In the genomic region with DNA sequence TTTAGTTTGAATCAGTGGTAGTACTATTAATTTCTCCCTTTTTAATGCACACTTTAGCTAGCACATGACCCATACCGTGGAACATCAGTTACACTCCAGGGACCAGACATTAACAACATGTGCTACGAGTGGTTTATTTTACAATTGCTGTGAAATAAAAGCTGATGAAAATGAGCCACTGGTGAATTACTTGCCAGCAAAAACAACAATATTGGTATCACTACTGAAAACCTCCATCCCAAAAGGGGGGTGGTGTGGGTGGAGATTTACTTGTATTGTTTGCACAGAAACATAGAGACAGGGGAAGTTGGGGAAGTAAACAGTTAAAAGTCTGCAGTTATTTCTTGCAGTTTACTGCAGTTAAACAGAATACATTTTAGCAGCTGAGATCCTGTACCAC, we compare ENCODE assay signal across 22 cellular contexts.
"Had no signal": no experiment of that assay in that cellular context is flagged by ENCODE, and none has a peak within 500 bp of the region (broad histone marks: within the 10 kb centered on the region; RNA-seq: fewer than 3 reads in every experiment).

No MANE protein-coding gene starts in this region.

- ATAC-seq: activated CD8-positive, alpha-beta T cell treated with anti-CD3 and anti-CD28 coated beads for 36 hours; activated T-helper 17 cell treated with anti-CD3 and anti-CD28 coated beads, Interleukin-2, amount 50 U/mL, for 72 hours; body of pancreas; right lobe of liver had no signal

- H2AFZ ChIP-seq: neural progenitor cell had no signal

- H3K36me3 Mint-ChIP-seq: activated naive CD8-positive, alpha-beta T cell treated with anti-CD3 and anti-CD28 coated beads, Interleukin-2, amount 10 ng/mL, durations not matched to agents 7 days and 5 days; memory B cell; neural progenitor cell had no signal

- H3K9me3 ChIP-seq: body of pancreas, ovary, tibial nerve, uterus had no signal

- H3K9ac ChIP-seq: neural progenitor cell had no signal

- H3K27ac ChIP-seq: dorsolateral prefrontal cortex, neural progenitor cell, ovary, right lobe of liver, tibial nerve, uterus had no signal

- H3K4me3 ChIP-seq: body of pancreas, dorsolateral prefrontal cortex, heart left ventricle, neural progenitor cell, ovary, right lobe of liver, tibial nerve, uterus had no signal

- H3K27me3 ChIP-seq: body of pancreas, dorsolateral prefrontal cortex, heart left ventricle, neural progenitor cell, ovary, right lobe of liver, tibial nerve, uterus had no signal

- H3K4me1 Mint-ChIP-seq: activated B cell treated with CpG ODN at 0.5 μM for 24 hours; activated naive CD8-positive, alpha-beta T cell treated with anti-CD3 and anti-CD28 coated beads, Interleukin-2, amount 10 ng/mL, durations not matched to agents 7 days and 5 days; activated T-helper 17 cell treated with anti-CD3 and anti-CD28 coated beads, Interleukin-2, amount 50 U/mL, for 72 hours; memory B cell had no signal

- H3K27me3 Mint-ChIP-seq: activated CD8-positive, alpha-beta T cell treated with anti-CD3 and anti-CD28 coated beads for 36 hours; activated naive CD8-positive, alpha-beta T cell treated with anti-CD3 and anti-CD28 coated beads, Interleukin-2, amount 10 ng/mL, durations not matched to agents 7 days and 5 days; activated T-helper 17 cell treated with anti-CD3 and anti-CD28 coated beads, Interleukin-2, amount 50 U/mL, for 72 hours; stimulated activated naive CD8-positive, alpha-beta T cell treated with anti-CD3 and anti-CD28 coated beads, Interleukin-15, Interleukin-2, amounts not matched to agents 100 ng/mL and 50 ng/mL, for 24 hours had no signal

- H3K4me1 ChIP-seq: right lobe of liver, tibial nerve had no signal

- H3K4me2 ChIP-seq: neural progenitor cell had no signal

- H3K4me3 Mint-ChIP-seq: activated B cell treated with CpG ODN at 0.5 μM for 24 hours; activated CD8-positive, alpha-beta T cell treated with anti-CD3 and anti-CD28 coated beads for 36 hours; activated naive CD8-positive, alpha-beta T cell treated with anti-CD3 and anti-CD28 coated beads, Interleukin-2, amount 10 ng/mL, durations not matched to agents 7 days and 5 days; activated T-helper 17 cell treated with anti-CD3 and anti-CD28 coated beads, Interleukin-2, amount 50 U/mL, for 72 hours; memory B cell; neural progenitor cell; stimulated activated naive CD8-positive, alpha-beta T cell treated with anti-CD3 and anti-CD28 coated beads, Interleukin-15, Interleukin-2, amounts not matched to agents 100 ng/mL and 50 ng/mL, for 24 hours had no signal

- H3K27ac Mint-ChIP-seq: activated B cell treated with CpG ODN at 0.5 μM for 24 hours; activated CD8-positive, alpha-beta T cell treated with anti-CD3 and anti-CD28 coated beads for 36 hours; activated naive CD8-positive, alpha-beta T cell treated with anti-CD3 and anti-CD28 coated beads, Interleukin-2, amount 10 ng/mL, durations not matched to agents 7 days and 5 days; activated T-helper 17 cell treated with anti-CD3 and anti-CD28 coated beads, Interleukin-2, amount 50 U/mL, for 72 hours; memory B cell; neural progenitor cell; stimulated activated naive CD8-positive, alpha-beta T cell treated with anti-CD3 and anti-CD28 coated beads, Interleukin-15, Interleukin-2, amounts not matched to agents 100 ng/mL and 50 ng/mL, for 24 hours had no signal

- DNase-seq: activated B cell treated with CpG ODN at 0.5 μM for 24 hours; activated CD4-positive, alpha-beta T cell treated with anti-CD3 and anti-CD28 coated beads for 48 hours; activated CD8-positive, alpha-beta T cell treated with anti-CD3 and anti-CD28 coated beads for 36 hours; activated naive CD4-positive, alpha-beta T cell treated with Interleukin-2 at 50 U/mL for 16 hours; activated naive CD8-positive, alpha-beta T cell treated with anti-CD3 and anti-CD28 coated beads, Interleukin-2, amount 10 ng/mL, durations not matched to agents 7 days and 5 days; activated T-cell treated with anti-CD3 and anti-CD28 coated beads, Interleukin-2, amount 50 U/mL, for 1 hour; amygdala; body of pancreas; dorsolateral prefrontal cortex; foreskin melanocyte; heart left ventricle; ovary; right lobe of liver; small intestine; stimulated activated CD4-positive, alpha-beta T cell treated with anti-CD3 and anti-CD28 coated beads, Interleukin-15, amount 100 ng/mL, for 24 hours; stimulated activated CD4-positive, alpha-beta T cell treated with anti-CD3 and anti-CD28 coated beads, Interleukin-2, amount 100 ng/mL, for 48 hours; uterus had no signal

- H3K36me3 ChIP-seq: heart left ventricle, neural progenitor cell, ovary, right lobe of liver, tibial nerve, uterus had no signal
